Comparison of ENCODE assay signal across 26 cellular contexts in the genomic region with DNA sequence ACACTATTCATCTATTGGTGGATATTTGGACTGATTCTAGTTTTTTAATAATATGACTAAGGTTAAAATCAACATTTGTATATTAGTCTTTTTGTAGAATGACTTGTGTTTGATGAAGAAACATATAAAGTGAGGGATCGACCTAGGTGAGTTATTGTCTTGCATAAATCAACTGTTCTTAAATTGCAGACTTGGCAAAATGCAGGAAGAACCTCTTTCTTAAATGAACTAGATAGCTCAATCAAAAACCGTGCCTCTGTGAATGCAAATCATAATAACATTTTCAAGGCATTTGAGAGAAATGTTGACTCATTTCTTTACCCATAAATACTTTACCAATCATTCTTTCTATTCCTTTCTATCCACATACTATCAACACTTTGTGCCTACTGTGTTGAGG.
DNase-seq lines count a peak whose midpoint lies in the region; ATAC-seq, FAIRE-seq and TF ChIP-seq lines count a peak whose summit lies in the region.
"Had no signal": no experiment of that assay in that cellular context is flagged by ENCODE, and none has a peak within 500 bp of the region (broad histone marks: within the 10 kb centered on the region; RNA-seq: fewer than 3 reads in every experiment).

No MANE protein-coding gene starts in this region.

- FAIRE-seq in A549 (lab: Jason Lieb, UNC): no peak
- FAIRE-seq in RCC 7860 (lab: Jason Lieb, UNC): no peak
- FAIRE-seq: A204.1, D721Med, GM12878, GM18507 had no signal

- peak; percentile 26 for ATAC-seq in activated CD4-positive, alpha-beta T cell treated with anti-CD3 and anti-CD28 coated beads for 36 hours
- ATAC-seq in A549 (no peak), left cardiac atrium (no peak)
- ATAC-seq in activated CD8-positive, alpha-beta T cell treated with anti-CD3 and anti-CD28 coated beads for 36 hours: no peak
- ATAC-seq: GM12878, GM23338 had no signal

- DNase-seq in activated CD4-positive, alpha-beta T cell treated with anti-CD3 and anti-CD28 coated beads for 36 hours: no peak
- no peak for DNase-seq in activated CD4-positive, alpha-beta T cell treated with anti-CD3 and anti-CD28 coated beads, Interleukin-2, amount 10 ng/mL, durations not matched to agents 7 days and 5 days
- no peak for DNase-seq in A549 (ENCODE audit: low read depth in 1 of 2, low spot score in 1 of 2)
- no peak for DNase-seq in activated CD8-positive, alpha-beta T cell treated with anti-CD3 and anti-CD28 coated beads for 36 hours
- no peak for DNase-seq in RCC 7860 (ENCODE audit: low spot score)
- no peak for DNase-seq in left cardiac atrium
- DNase-seq: ACHN; AML-193; BE2C; CD4-positive, alpha-beta T cell; CD8-positive, alpha-beta memory T cell; DMS 273 treated with DMSO at 0.1 percent for 48 hours; DMS79; EL; GDM1 had no signal

- peaks cover 5% of the 10 kb centered on the region for H3K36me3 Mint-ChIP-seq in activated CD4-positive, alpha-beta T cell treated with anti-CD3 and anti-CD28 coated beads for 36 hours (ENCODE audit: low read depth)
- peaks cover 6% of the 10 kb centered on the region for H3K36me3 Mint-ChIP-seq in activated CD4-positive, alpha-beta T cell treated with anti-CD3 and anti-CD28 coated beads, Interleukin-2, amount 10 ng/mL, durations not matched to agents 7 days and 5 days (ENCODE audit: low read depth)
- no peaks in the 10 kb centered on the region for H3K36me3 Mint-ChIP-seq in activated CD8-positive, alpha-beta T cell treated with anti-CD3 and anti-CD28 coated beads for 36 hours (ENCODE audit: low read depth)
- H3K36me3 Mint-ChIP-seq: CD14-positive monocyte; CD8-positive, alpha-beta memory T cell had no signal

- peaks cover 29% of the 10 kb centered on the region for H3K4me1 Mint-ChIP-seq in activated CD4-positive, alpha-beta T cell treated with anti-CD3 and anti-CD28 coated beads for 36 hours
- H3K4me1 Mint-ChIP-seq in activated CD4-positive, alpha-beta T cell treated with anti-CD3 and anti-CD28 coated beads, Interleukin-2, amount 10 ng/mL, durations not matched to agents 7 days and 5 days: peaks cover 5% of the 10 kb centered on the region
- no peaks in the 10 kb centered on the region for H3K4me1 Mint-ChIP-seq in activated CD8-positive, alpha-beta T cell treated with anti-CD3 and anti-CD28 coated beads for 36 hours (ENCODE audit: low read depth)
- H3K4me1 Mint-ChIP-seq: CD14-positive monocyte had no signal

- H3K27me3 ChIP-seq in KMS-11 (ENCODE audit: insufficient read depth, low read depth): no peaks in the 10 kb centered on the region
- H3K27me3 ChIP-seq: BE2C; BLaER1 treated with 17β-estradiol and CSF1 and Interleukin-3, amounts not matched to agents 10 nM and 100 nM had no signal

- H3K27ac ChIP-seq in A549 (no peak overlapping the region), KMS-11 (peak overlapping the region; percentile 8; the same call in 1 of the 2 replicates), VCaP (peak overlapping the region; percentile 81)
- H3K27ac ChIP-seq: 22Rv1; BLaER1 treated with 17β-estradiol and CSF1 and Interleukin-3, amounts not matched to agents 10 nM and 100 nM had no signal

- H3K4me2 ChIP-seq in A549: no peak overlapping the region
- peak overlapping the region; percentile 49; the same call in 1 of the 2 replicates for H3K4me2 ChIP-seq in KMS-11
- H3K4me2 ChIP-seq: BLaER1 treated with 17β-estradiol and CSF1 and Interleukin-3, amounts not matched to agents 10 nM and 100 nM; GM23338 had no signal

- H3K9me3 ChIP-seq in A549: no peaks in the 10 kb centered on the region
- H3K9me3 ChIP-seq: BE2C; BLaER1 treated with 17β-estradiol and CSF1 and Interleukin-3, amounts not matched to agents 10 nM and 100 nM; HAP-1 had no signal

- H2AFZ ChIP-seq in KMS-11 (ENCODE audit: low read depth): no peak overlapping the region
- H2AFZ ChIP-seq: GM23338 had no signal

- H3K4me1 ChIP-seq in A549 (peaks cover 6% of the 10 kb centered on the region; the same call in 1 of the 3 replicates), KMS-11 (ENCODE audit: low read depth, poor library complexity, severe bottlenecking) (peaks cover 94% of the 10 kb centered on the region)
- H3K4me1 ChIP-seq: BE2C; BLaER1 treated with 17β-estradiol and CSF1 and Interleukin-3, amounts not matched to agents 10 nM and 100 nM had no signal

- TF ChIP-seq RAD21 in A549 (conservative IDR thresholded peaks at IDR 0.05 in 1 of 2, IDR thresholded peaks at IDR 0.05 in 1 of 2): no peak

- TF ChIP-seq CTCF in A549 (IDR thresholded peaks at IDR 0.05): no peak
- TF ChIP-seq CTCF in KMS-11 (conservative IDR thresholded peaks at IDR 0.05; ENCODE audit: low read depth, low read length): no peak
- TF ChIP-seq CTCF in VCaP (conservative IDR thresholded peaks at IDR 0.05): no peak
- TF ChIP-seq CTCF in activated CD8-positive, alpha-beta T cell treated with anti-CD3 and anti-CD28 coated beads for 36 hours (IDR thresholded peaks at IDR 0.05): no peak

- H3K9me3 Mint-ChIP-seq in activated CD4-positive, alpha-beta T cell treated with anti-CD3 and anti-CD28 coated beads for 36 hours (ENCODE audit: low read depth): no peaks in the 10 kb centered on the region
- no peaks in the 10 kb centered on the region for H3K9me3 Mint-ChIP-seq in activated CD4-positive, alpha-beta T cell treated with anti-CD3 and anti-CD28 coated beads, Interleukin-2, amount 10 ng/mL, durations not matched to agents 7 days and 5 days
- H3K9me3 Mint-ChIP-seq in activated CD8-positive, alpha-beta T cell treated with anti-CD3 and anti-CD28 coated beads for 36 hours: no peaks in the 10 kb centered on the region
- H3K9me3 Mint-ChIP-seq: CD4-positive, alpha-beta T cell; CD8-positive, alpha-beta memory T cell; GM23338 had no signal

- 22% methylated on average over 2 of the region's 2 CpGs for WGBS in A549 (ENCODE audit: missing lambda C conversion rate)

- H3K79me2 ChIP-seq in KMS-11 (ENCODE audit: insufficient read depth, low read depth): peaks cover 97% of the 10 kb centered on the region

- H4K20me1 ChIP-seq in KMS-11 (ENCODE audit: insufficient read depth): peaks cover 17% of the 10 kb centered on the region; the same call in 1 of the 2 replicates
- H4K20me1 ChIP-seq: BLaER1 treated with 17β-estradiol and CSF1 and Interleukin-3, amounts not matched to agents 10 nM and 100 nM had no signal

- H3K9ac ChIP-seq in KMS-11: no peak overlapping the region
- H3K9ac ChIP-seq: BLaER1 treated with 17β-estradiol and CSF1 and Interleukin-3, amounts not matched to agents 10 nM and 100 nM had no signal

- H3K27me3 Mint-ChIP-seq in activated CD4-positive, alpha-beta T cell treated with anti-CD3 and anti-CD28 coated beads for 36 hours: no peaks in the 10 kb centered on the region
- H3K27me3 Mint-ChIP-seq in activated CD4-positive, alpha-beta T cell treated with anti-CD3 and anti-CD28 coated beads, Interleukin-2, amount 10 ng/mL, durations not matched to agents 7 days and 5 days: no peaks in the 10 kb centered on the region
- no peaks in the 10 kb centered on the region for H3K27me3 Mint-ChIP-seq in activated CD8-positive, alpha-beta T cell treated with anti-CD3 and anti-CD28 coated beads for 36 hours
- H3K27me3 Mint-ChIP-seq: CD4-positive, alpha-beta T cell; CD8-positive, alpha-beta memory T cell had no signal

- H3K27ac Mint-ChIP-seq in activated CD4-positive, alpha-beta T cell treated with anti-CD3 and anti-CD28 coated beads for 36 hours: no peak overlapping the region
- no peak overlapping the region for H3K27ac Mint-ChIP-seq in activated CD4-positive, alpha-beta T cell treated with anti-CD3 and anti-CD28 coated beads, Interleukin-2, amount 10 ng/mL, durations not matched to agents 7 days and 5 days
- H3K27ac Mint-ChIP-seq in activated CD8-positive, alpha-beta T cell treated with anti-CD3 and anti-CD28 coated beads for 36 hours: no peak overlapping the region
- H3K27ac Mint-ChIP-seq: CD14-positive monocyte; CD4-positive, alpha-beta T cell; GM23338 had no signal

- no peaks in the 10 kb centered on the region for H3K36me3 ChIP-seq in KMS-11 (ENCODE audit: insufficient read depth)
- H3K36me3 ChIP-seq: BE2C; BLaER1 treated with 17β-estradiol and CSF1 and Interleukin-3, amounts not matched to agents 10 nM and 100 nM; HAP-1 had no signal

- no peak overlapping the region for H3K4me3 ChIP-seq in A549
- H3K4me3 ChIP-seq in KMS-11 (IDR thresholded peaks at IDR 0.05; ENCODE audit: insufficient read depth, low read depth, low read length): no peak overlapping the region
- H3K4me3 ChIP-seq: BLaER1 treated with 17β-estradiol and CSF1 and Interleukin-3, amounts not matched to agents 10 nM and 100 nM; GM12878; GM23338; HAP-1 had no signal

- TF ChIP-seq POLR2A in A549 (IDR thresholded peaks at IDR 0.05; ENCODE audit: low read length): no peak

- TF ChIP-seq EP300 in A549 (IDR thresholded peaks at IDR 0.05): no peak

- no peak overlapping the region for H3K4me3 Mint-ChIP-seq in activated CD4-positive, alpha-beta T cell treated with anti-CD3 and anti-CD28 coated beads for 36 hours
- H3K4me3 Mint-ChIP-seq in activated CD4-positive, alpha-beta T cell treated with anti-CD3 and anti-CD28 coated beads, Interleukin-2, amount 10 ng/mL, durations not matched to agents 7 days and 5 days: no peak overlapping the region
- no peak overlapping the region for H3K4me3 Mint-ChIP-seq in activated CD8-positive, alpha-beta T cell treated with anti-CD3 and anti-CD28 coated beads for 36 hours
- H3K4me3 Mint-ChIP-seq: CD14-positive monocyte; CD4-positive, alpha-beta T cell; CD8-positive, alpha-beta memory T cell; GM23338 had no signal

- POLR2A ChIA-PET in activated CD4-positive, alpha-beta T cell treated with anti-CD3 and anti-CD28 coated beads for 36 hours (lab: Charles Lee): no interaction called here
- POLR2A ChIA-PET in activated CD4-positive, alpha-beta T cell treated with anti-CD3 and anti-CD28 coated beads, Interleukin-2, amount 10 ng/mL, durations not matched to agents 7 days and 5 days (lab: Charles Lee): no interaction called here
- POLR2A ChIA-PET in A549 (lab: Yijun Ruan, JAX): no interaction called here
- POLR2A ChIA-PET in activated CD8-positive, alpha-beta T cell treated with anti-CD3 and anti-CD28 coated beads for 36 hours (lab: Charles Lee): no interaction called here

- intact Hi-C loops in activated CD4-positive, alpha-beta T cell treated with anti-CD3 and anti-CD28 coated beads for 36 hours (cut with DNase I, micrococcal nuclease): no loop called here
- intact Hi-C loops in activated CD8-positive, alpha-beta T cell treated with anti-CD3 and anti-CD28 coated beads for 36 hours (cut with micrococcal nuclease): no loop called here
- intact Hi-C loops in left cardiac atrium (cut with DNase I): no loop called here

- CTCF ChIA-PET in activated CD4-positive, alpha-beta T cell treated with anti-CD3 and anti-CD28 coated beads for 36 hours (lab: Charles Lee): no interaction called here
- CTCF ChIA-PET in activated CD4-positive, alpha-beta T cell treated with anti-CD3 and anti-CD28 coated beads, Interleukin-2, amount 10 ng/mL, durations not matched to agents 7 days and 5 days (lab: Charles Lee): no interaction called here
- CTCF ChIA-PET in A549 (lab: Yijun Ruan, JAX): no interaction called here
- CTCF ChIA-PET in activated CD8-positive, alpha-beta T cell treated with anti-CD3 and anti-CD28 coated beads for 36 hours (lab: Charles Lee): no interaction called here

TF ChIP-seq in A549, 52 proteins besides CTCF, POLR2A, EP300 and RAD21 (continues in another document):
- TF ChIP-seq MAFK (IDR thresholded peaks at IDR 0.05; ENCODE audit: partially characterized antibody) (peak; percentile 62), ZSCAN20 (CRISPR knock-in tag; IDR thresholded peaks at IDR 0.05) (no peak), TP53 (CRISPR knock-in tag; IDR thresholded peaks at IDR 0.05) (no peak)

Comparison
In these comparisons a context has a peak if more than half of its experiments do, and no peak if none do; other contexts are left out.
1. H3K27ac ChIP-seq: peak in KMS-11 (single experiment) and VCaP (single experiment); none in A549 (0 of 2).